In genomic region chr2:85216051-85216431, GRCh38 we compare ENCODE assay signal across 1 cellular context.
TF ChIP-seq lines count a peak whose summit lies in the region.

No MANE protein-coding gene starts in this region.

TF ChIP-seq in SK-N-SH, 30 proteins besides CTCF, POLR2A, EP300 and RAD21 (continued from another document):
- TF ChIP-seq USF2 (IDR thresholded peaks at IDR 0.05; ENCODE audit: borderline replicate concordance, low read depth, low read length) (no peak), GATA2 (CRISPR knock-in tag; IDR thresholded peaks at IDR 0.05) (no peak), JUND (IDR thresholded peaks at IDR 0.05) (no peak), SIN3A (IDR thresholded peaks at IDR 0.05; ENCODE audit: borderline replicate concordance, low read depth, low read length) (no peak), YY1 (IDR thresholded peaks at IDR 0.05; ENCODE audit: low read depth) (no peak), ELF1 (IDR thresholded peaks at IDR 0.05) (no peak), FOXJ3 (CRISPR knock-in tag; IDR thresholded peaks at IDR 0.05) (no peak), TAF1 (IDR thresholded peaks at IDR 0.05; ENCODE audit: borderline replicate concordance, low read depth, low read length) (no peak)
